ENCODE assay signal across 1 cellular context in the genomic region with DNA sequence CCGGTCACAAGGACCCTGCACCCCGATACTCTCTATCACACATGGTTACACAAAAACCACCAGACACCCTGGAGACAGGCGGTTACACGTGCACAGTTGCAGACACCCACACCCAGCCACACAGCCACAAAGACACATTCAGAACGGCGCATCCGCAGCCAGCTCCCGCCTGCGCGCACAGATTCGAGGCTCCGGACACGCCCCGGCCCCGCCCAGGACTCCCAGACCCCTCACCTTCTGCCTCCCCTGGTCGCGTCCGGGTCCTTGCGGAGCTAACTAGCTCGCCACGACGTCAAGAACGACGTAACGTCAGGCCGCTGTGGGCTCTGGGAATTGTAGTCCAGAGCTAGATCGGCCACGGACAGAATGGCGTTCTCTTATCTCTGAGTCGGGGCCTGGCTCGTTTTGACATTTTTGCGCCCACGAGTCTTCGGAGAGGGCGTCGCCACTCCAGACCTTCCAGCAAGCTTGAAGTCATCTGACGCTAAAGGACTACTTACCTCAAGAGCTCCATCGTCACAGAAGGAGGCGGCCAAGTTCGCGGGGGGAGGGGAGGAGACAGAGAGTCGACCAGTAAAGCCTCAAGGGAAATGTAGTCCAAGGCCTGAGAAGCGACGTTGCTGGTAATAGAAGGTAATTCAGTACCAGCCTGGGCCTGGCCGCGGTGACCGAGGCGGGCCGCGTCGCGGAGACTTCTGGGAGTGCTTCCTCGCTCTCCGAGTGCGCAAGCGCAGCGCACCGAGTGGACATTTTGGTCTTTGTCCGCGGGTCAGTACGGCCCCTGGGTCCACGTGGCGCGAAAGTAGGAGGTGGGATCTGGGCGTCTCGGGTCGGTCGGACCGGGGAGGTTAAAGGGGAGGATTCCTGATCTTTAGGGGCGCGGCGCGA.
TF ChIP-seq lines count a peak whose summit lies in the region.

ZNF146 (plus strand) TSS at position 719 of the 888 bp plus-strand sequence. CDS start 21,335 bp downstream, outside the sequence.
ZNF565 (minus strand) TSS at position 278 of the 888 bp plus-strand sequence. CDS start 12,680 bp downstream, outside the sequence.

TF ChIP-seq in GM12878, 131 proteins besides CTCF, POLR2A, EP300 and RAD21 (continued from another document and continues in another):
- TF ChIP-seq, protein P1, sequence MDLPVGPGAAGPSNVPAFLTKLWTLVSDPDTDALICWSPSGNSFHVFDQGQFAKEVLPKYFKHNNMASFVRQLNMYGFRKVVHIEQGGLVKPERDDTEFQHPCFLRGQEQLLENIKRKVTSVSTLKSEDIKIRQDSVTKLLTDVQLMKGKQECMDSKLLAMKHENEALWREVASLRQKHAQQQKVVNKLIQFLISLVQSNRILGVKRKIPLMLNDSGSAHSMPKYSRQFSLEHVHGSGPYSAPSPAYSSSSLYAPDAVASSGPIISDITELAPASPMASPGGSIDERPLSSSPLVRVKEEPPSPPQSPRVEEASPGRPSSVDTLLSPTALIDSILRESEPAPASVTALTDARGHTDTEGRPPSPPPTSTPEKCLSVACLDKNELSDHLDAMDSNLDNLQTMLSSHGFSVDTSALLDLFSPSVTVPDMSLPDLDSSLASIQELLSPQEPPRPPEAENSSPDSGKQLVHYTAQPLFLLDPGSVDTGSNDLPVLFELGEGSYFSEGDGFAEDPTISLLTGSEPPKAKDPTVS (IDR thresholded peaks at IDR 0.05; ENCODE audit: low read depth, low read length) = 0 out of 2 replicates have a peak, but pooled peaks have one; percentile 44
- TF ChIP-seq TARDBP (IDR thresholded peaks at IDR 0.05; ENCODE audit: borderline replicate concordance) (peak; percentile 77), JUND (IDR thresholded peaks at IDR 0.05; ENCODE audit: low read depth, low read length) (peak; percentile 9; the same call in 1 of the 2 replicates), NR2C2 (IDR thresholded peaks at IDR 0.05; ENCODE audit: borderline replicate concordance, control insufficient read depth, insufficient read length, low read depth) (no peak), PAX5 (IDR thresholded peaks at IDR 0.05; ENCODE audit: borderline replicate concordance, low read depth, low read length) (peak; percentile 31; the same call in 1 of the 2 replicates), IKZF2 (IDR thresholded peaks at IDR 0.05) (peak in 1 of 2 experiments; percentile 41; a peak in 1 of 4 replicates), TCF12 (IDR thresholded peaks at IDR 0.05; ENCODE audit: low read depth, low read length) (peak; percentile 31), TAF1 (IDR thresholded peaks at IDR 0.05; ENCODE audit: borderline replicate concordance, low read depth, low read length) (peak; percentile 53; the same call in 1 of the 2 replicates), HCFC1 (IDR thresholded peaks at IDR 0.05; ENCODE audit: low read length) (peak; percentile 87), CHD2 (IDR thresholded peaks at IDR 0.05; ENCODE audit: borderline replicate concordance, low read depth, low read length) (peak; percentile 94), MEF2A (IDR thresholded peaks at IDR 0.05; ENCODE audit: insufficient read depth, low read depth, low read length) (no peak), NR2C1 (IDR thresholded peaks at IDR 0.05) (peak; percentile 71), CREB1 (IDR thresholded peaks at IDR 0.05; ENCODE audit: low read depth) (peak; percentile 96), MEF2B (IDR thresholded peaks at IDR 0.05; ENCODE audit: partially characterized antibody, poor library complexity, severe bottlenecking) (peak; percentile 90), NFYA (IDR thresholded peaks at IDR 0.05; ENCODE audit: borderline replicate concordance, low read depth, low read length) (no peak), YY1 (IDR thresholded peaks at IDR 0.05; ENCODE audit: low read depth, low read length) (peak; percentile 82), ZSCAN29 (IDR thresholded peaks at IDR 0.05) (no peak), RUNX3 (IDR thresholded peaks at IDR 0.05; ENCODE audit: low read length) (peak; percentile 88), CBFB (IDR thresholded peaks at IDR 0.05; ENCODE audit: low read depth) (peak; percentile 71), MXI1 (IDR thresholded peaks at IDR 0.05; ENCODE audit: low read depth, low read length) (peak; percentile 99), BMI1 (IDR thresholded peaks at IDR 0.05; ENCODE audit: borderline replicate concordance) (no peak), POLR2AphosphoS5 (IDR thresholded peaks at IDR 0.05; ENCODE audit: low read length) (peak; percentile 91), SIN3A (IDR thresholded peaks at IDR 0.05; ENCODE audit: low read depth, low read length) (peak; percentile 89), FOXM1 (IDR thresholded peaks at IDR 0.05; ENCODE audit: low read depth, low read length) (no peak), POLR2AphosphoS2 (IDR thresholded peaks at IDR 0.05; ENCODE audit: low read depth, low read length) (no peak), SMAD5 (IDR thresholded peaks at IDR 0.05; ENCODE audit: low read depth) (peak; percentile 91), MYC (IDR thresholded peaks at IDR 0.05; ENCODE audit: insufficient read depth, insufficient read length, insufficient replicate concordance, low read length, severe bottlenecking) (peak; percentile 88), ZNF207 (IDR thresholded peaks at IDR 0.05; ENCODE audit: borderline replicate concordance) (peak; percentile 89; the same call in 1 of the 2 replicates), ZNF687 (IDR thresholded peaks at IDR 0.05) (peak; percentile 72; the same call in 1 of the 2 replicates), GATAD2B (conservative IDR thresholded peaks at IDR 0.05; ENCODE audit: low read depth) (peak; percentile 40; the same call in 1 of the 2 replicates), EGR1 (IDR thresholded peaks at IDR 0.05; ENCODE audit: borderline replicate concordance in 1 of 2, low read depth in 2 of 2, low read length in 2 of 2) (peak; percentile 28 to 98; a peak in 2 of 3 replicates), IKZF1 (conservative IDR thresholded peaks at IDR 0.05) (peak; percentile 98), ATF7 (IDR thresholded peaks at IDR 0.05; ENCODE audit: low read depth) (peak; percentile 86), SREBF2 (IDR thresholded peaks at IDR 0.05; ENCODE audit: low read length) (no peak), ESRRA (IDR thresholded peaks at IDR 0.05; ENCODE audit: low read length) (0 out of 2 replicates have a peak, but pooled peaks have one; percentile 71), BCL3 (IDR thresholded peaks at IDR 0.05; ENCODE audit: borderline replicate concordance, insufficient read depth, low read depth, low read length, poor library complexity, severe bottlenecking) (no peak), SRF (IDR thresholded peaks at IDR 0.05; ENCODE audit: low read depth in 2 of 2, low read length in 2 of 2) (no peak), E4F1 (IDR thresholded peaks at IDR 0.05; ENCODE audit: borderline replicate concordance, partially characterized antibody) (no peak), NR2F1 (conservative IDR thresholded peaks at IDR 0.05) (peak; percentile 74), NBN (IDR thresholded peaks at IDR 0.05) (peak; percentile 95)
- TF ChIP-seq, protein P2, sequence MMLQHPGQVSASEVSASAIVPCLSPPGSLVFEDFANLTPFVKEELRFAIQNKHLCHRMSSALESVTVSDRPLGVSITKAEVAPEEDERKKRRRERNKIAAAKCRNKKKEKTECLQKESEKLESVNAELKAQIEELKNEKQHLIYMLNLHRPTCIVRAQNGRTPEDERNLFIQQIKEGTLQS (IDR thresholded peaks at IDR 0.05; ENCODE audit: borderline replicate concordance, extremely low read depth, low read depth, low read length) = 0 out of 2 replicates have a peak, but pooled peaks have one; percentile 6
- TF ChIP-seq, protein P3, sequence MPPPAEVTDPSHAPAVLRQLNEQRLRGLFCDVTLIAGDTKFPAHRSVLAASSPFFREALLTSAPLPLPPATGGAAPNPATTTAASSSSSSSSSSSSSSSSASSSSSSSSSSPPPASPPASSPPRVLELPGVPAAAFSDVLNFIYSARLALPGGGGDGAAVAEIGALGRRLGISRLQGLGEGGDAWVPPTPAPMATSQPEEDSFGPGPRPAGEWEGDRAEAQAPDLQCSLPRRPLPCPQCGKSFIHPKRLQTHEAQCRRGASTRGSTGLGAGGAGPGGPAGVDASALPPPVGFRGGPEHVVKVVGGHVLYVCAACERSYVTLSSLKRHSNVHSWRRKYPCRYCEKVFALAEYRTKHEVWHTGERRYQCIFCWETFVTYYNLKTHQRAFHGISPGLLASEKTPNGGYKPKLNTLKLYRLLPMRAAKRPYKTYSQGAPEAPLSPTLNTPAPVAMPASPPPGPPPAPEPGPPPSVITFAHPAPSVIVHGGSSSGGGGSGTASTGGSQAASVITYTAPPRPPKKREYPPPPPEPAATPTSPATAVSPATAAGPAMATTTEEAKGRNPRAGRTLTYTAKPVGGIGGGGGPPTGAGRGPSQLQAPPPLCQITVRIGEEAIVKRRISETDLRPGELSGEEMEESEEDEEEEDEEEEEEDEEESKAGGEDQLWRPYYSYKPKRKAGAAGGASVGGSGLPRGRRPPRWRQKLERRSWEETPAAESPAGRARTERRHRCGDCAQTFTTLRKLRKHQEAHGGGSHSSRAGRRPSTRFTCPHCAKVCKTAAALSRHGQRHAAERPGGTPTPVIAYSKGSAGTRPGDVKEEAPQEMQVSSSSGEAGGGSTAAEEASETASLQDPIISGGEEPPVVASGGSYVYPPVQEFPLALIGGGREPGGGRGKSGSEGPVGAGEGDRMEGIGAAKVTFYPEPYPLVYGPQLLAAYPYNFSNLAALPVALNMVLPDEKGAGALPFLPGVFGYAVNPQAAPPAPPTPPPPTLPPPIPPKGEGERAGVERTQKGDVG (CRISPR knock-in tag; IDR thresholded peaks at IDR 0.05) = no peak
- TF ChIP-seq, protein P4, sequence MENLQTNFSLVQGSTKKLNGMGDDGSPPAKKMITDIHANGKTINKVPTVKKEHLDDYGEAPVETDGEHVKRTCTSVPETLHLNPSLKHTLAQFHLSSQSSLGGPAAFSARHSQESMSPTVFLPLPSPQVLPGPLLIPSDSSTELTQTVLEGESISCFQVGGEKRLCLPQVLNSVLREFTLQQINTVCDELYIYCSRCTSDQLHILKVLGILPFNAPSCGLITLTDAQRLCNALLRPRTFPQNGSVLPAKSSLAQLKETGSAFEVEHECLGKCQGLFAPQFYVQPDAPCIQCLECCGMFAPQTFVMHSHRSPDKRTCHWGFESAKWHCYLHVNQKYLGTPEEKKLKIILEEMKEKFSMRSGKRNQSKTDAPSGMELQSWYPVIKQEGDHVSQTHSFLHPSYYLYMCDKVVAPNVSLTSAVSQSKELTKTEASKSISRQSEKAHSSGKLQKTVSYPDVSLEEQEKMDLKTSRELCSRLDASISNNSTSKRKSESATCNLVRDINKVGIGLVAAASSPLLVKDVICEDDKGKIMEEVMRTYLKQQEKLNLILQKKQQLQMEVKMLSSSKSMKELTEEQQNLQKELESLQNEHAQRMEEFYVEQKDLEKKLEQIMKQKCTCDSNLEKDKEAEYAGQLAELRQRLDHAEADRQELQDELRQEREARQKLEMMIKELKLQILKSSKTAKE (IDR thresholded peaks at IDR 0.05; ENCODE audit: low read depth, poor library complexity, severe bottlenecking) = peak; percentile 83
